8 cellular contexts compared by ENCODE assay signal in the genomic region with DNA sequence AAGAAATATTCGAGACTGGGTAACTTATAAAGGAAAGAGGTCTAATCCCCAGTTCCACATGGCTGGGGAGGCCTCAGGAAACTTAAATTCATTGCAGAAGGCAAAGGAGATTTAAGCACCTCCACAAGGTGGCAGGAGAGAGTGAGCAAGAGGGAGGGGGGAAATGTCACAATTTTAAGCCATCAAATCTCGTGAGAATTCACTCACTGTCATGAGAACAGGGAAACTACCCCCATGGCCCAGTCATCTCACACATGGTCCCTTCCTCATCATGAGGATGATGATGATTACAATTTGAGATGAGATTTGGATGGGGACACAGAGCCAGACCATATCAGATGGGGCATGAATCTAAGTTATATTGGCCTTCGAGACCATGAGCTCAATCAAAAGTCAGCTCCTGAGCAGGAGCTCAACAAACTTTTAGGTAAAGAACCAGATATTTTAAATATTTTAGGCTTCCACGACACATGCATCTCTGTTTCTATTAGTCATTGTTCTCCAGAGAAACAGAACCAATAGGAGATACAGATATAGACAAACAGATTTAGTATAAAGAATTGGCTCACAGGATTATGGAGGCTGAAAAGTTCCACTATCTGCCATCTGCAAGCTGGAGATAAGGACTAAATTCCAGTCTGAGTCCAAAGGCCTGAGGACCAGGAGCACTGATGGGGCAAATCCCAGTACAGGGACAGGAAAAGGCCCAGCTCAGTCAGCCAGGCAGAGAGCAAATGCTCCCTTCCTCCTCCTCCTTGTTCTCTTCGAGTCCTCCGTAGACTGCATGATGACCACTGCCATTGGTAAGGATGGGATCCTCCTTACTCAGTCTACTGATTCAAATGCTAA. TPM values are rescaled to one million over a fixed set of nuclear protein-coding genes. Genes with fewer than 3 reads are reported as not detected.
DNase-seq lines count a peak whose midpoint lies in the region; ATAC-seq and TF ChIP-seq lines count a peak whose summit lies in the region.

No MANE protein-coding gene starts in this region.

- no peaks in the 10 kb centered on the region for H3K36me3 ChIP-seq in kidney epithelial cell (ENCODE audit: control insufficient read depth, insufficient read depth, low read length)

- peaks cover 52% of the 10 kb centered on the region for H3K4me1 Mint-ChIP-seq in activated T-helper 2 cell treated with anti-CD3 and anti-CD28 coated beads, Interferon-gamma antibody, Interleukin-2, Interleukin-4, amounts not matched to agents 10 μg/mL and 5 μg/mL and 100 μg/mL, durations not matched to agents 14 hours and 24 hours and 36 hours (ENCODE audit: low read depth)
- peaks cover 55% of the 10 kb centered on the region for H3K4me1 Mint-ChIP-seq in stimulated activated naive CD8-positive, alpha-beta T cell treated with anti-CD3 and anti-CD28 coated beads, Interleukin-15, amount 100 ng/mL, for 72 hours

- no peaks in the 10 kb centered on the region for H3K27me3 ChIP-seq in kidney epithelial cell (ENCODE audit: control insufficient read depth, insufficient read depth, low read length)

- peak overlapping the region; percentile 72 for H3K27ac Mint-ChIP-seq in activated T-helper 2 cell treated with anti-CD3 and anti-CD28 coated beads, Interferon-gamma antibody, Interleukin-2, Interleukin-4, amounts not matched to agents 10 μg/mL and 5 μg/mL and 100 μg/mL, durations not matched to agents 14 hours and 24 hours and 36 hours
- H3K27ac Mint-ChIP-seq in stimulated activated naive CD8-positive, alpha-beta T cell treated with anti-CD3 and anti-CD28 coated beads, Interleukin-15, amount 100 ng/mL, for 72 hours, result peak overlapping the region; percentile 27 to 90

- no peak overlapping the region for H3K4me3 ChIP-seq in kidney epithelial cell (ENCODE audit: low read depth, low read length)

- H3K27me3 Mint-ChIP-seq in activated T-helper 2 cell treated with anti-CD3 and anti-CD28 coated beads, Interferon-gamma antibody, Interleukin-2, Interleukin-4, amounts not matched to agents 10 μg/mL and 5 μg/mL and 100 μg/mL, durations not matched to agents 14 hours and 24 hours and 36 hours (ENCODE audit: low read depth), result no peaks in the 10 kb centered on the region
- no peaks in the 10 kb centered on the region for H3K27me3 Mint-ChIP-seq in stimulated activated naive CD8-positive, alpha-beta T cell treated with anti-CD3 and anti-CD28 coated beads, Interleukin-15, amount 100 ng/mL, for 72 hours

- DNase-seq in SIG-M5 treated with dmso at 0.1 percent for 504 hours (lab: John Stamatoyannopoulos, UW; ENCODE audit: unreplicated experiment) (peak; percentile 65), SIG-M5 (lab: John Stamatoyannopoulos, UW) (no peak), NCI-H524 treated with DMSO at 0.1 percent for 48 hours (lab: John Stamatoyannopoulos, UW) (peak; percentile 23), kidney epithelial cell (ENCODE audit: low read depth) (no peak), GM03348 (ENCODE audit: low spot score) (no peak)
- peak; percentile 46 for DNase-seq in activated T-helper 2 cell treated with anti-CD3 and anti-CD28 coated beads, Interferon-gamma antibody, Interleukin-2, Interleukin-4, amounts not matched to agents 10 μg/mL and 5 μg/mL and 100 μg/mL, durations not matched to agents 14 hours and 24 hours and 36 hours (ENCODE audit: low spot score)
- peak; percentile 40 to 60 for DNase-seq in stimulated activated naive CD8-positive, alpha-beta T cell treated with anti-CD3 and anti-CD28 coated beads, Interleukin-15, amount 100 ng/mL, for 72 hours

- TF ChIP-seq CTCF in kidney epithelial cell (IDR thresholded peaks at IDR 0.05; ENCODE audit: insufficient read depth, low read length, poor library complexity, severe bottlenecking), result peak; percentile 47

- no peaks in the 10 kb centered on the region for H3K9me3 Mint-ChIP-seq in activated T-helper 2 cell treated with anti-CD3 and anti-CD28 coated beads, Interferon-gamma antibody, Interleukin-2, Interleukin-4, amounts not matched to agents 10 μg/mL and 5 μg/mL and 100 μg/mL, durations not matched to agents 14 hours and 24 hours and 36 hours
- H3K9me3 Mint-ChIP-seq in stimulated activated naive CD8-positive, alpha-beta T cell treated with anti-CD3 and anti-CD28 coated beads, Interleukin-15, amount 100 ng/mL, for 72 hours, result no peaks in the 10 kb centered on the region

- no peak overlapping the region for H3K4me3 Mint-ChIP-seq in activated T-helper 2 cell treated with anti-CD3 and anti-CD28 coated beads, Interferon-gamma antibody, Interleukin-2, Interleukin-4, amounts not matched to agents 10 μg/mL and 5 μg/mL and 100 μg/mL, durations not matched to agents 14 hours and 24 hours and 36 hours (ENCODE audit: low read depth)
- H3K4me3 Mint-ChIP-seq in stimulated activated naive CD8-positive, alpha-beta T cell treated with anti-CD3 and anti-CD28 coated beads, Interleukin-15, amount 100 ng/mL, for 72 hours, result no peak overlapping the region

- intact Hi-C loops in activated T-helper 2 cell treated with anti-CD3 and anti-CD28 coated beads, Interferon-gamma antibody, Interleukin-2, Interleukin-4, amounts not matched to agents 10 μg/mL and 5 μg/mL and 100 μg/mL, durations not matched to agents 14 hours and 24 hours and 36 hours (cut with micrococcal nuclease), result loop anchor here (2.0 kb wide), 2 partner anchors 22 to 34 kb away; no protein-coding TSS in a partner anchor

- ATAC-seq in stimulated activated naive CD8-positive, alpha-beta T cell treated with anti-CD3 and anti-CD28 coated beads, Interleukin-15, amount 100 ng/mL, for 72 hours, result peak; percentile 80
- ATAC-seq in HG03342 (IDR thresholded peaks at IDR 0.05; ENCODE audit: unreplicated experiment), result no peak

- peaks cover 33% of the 10 kb centered on the region for H3K36me3 Mint-ChIP-seq in activated T-helper 2 cell treated with anti-CD3 and anti-CD28 coated beads, Interferon-gamma antibody, Interleukin-2, Interleukin-4, amounts not matched to agents 10 μg/mL and 5 μg/mL and 100 μg/mL, durations not matched to agents 14 hours and 24 hours and 36 hours (ENCODE audit: low read depth)

RNA-seq across cellular contexts. Expression of a gene that starts 24.9 kb away (rescaled TPM):
- total RNA-seq in activated T-helper 2 cell treated with anti-CD3 and anti-CD28 coated beads, Interferon-gamma antibody, Interleukin-2, Interleukin-4, amounts not matched to agents 10 μg/mL and 5 μg/mL and 100 μg/mL, durations not matched to agents 14 hours and 24 hours and 36 hours, result 48.5 and 52.1 TPM in 2 replicates
- 38.1 and 53.9 TPM in 2 replicates for total RNA-seq in kidney epithelial cell

Comparison
In these comparisons a context has a peak if more than half of its experiments do, and no peak if none do; other contexts are left out.
1. DNase-seq: peak in SIG-M5 treated with dmso at 0.1 percent for 504 hours (single experiment), NCI-H524 treated with DMSO at 0.1 percent for 48 hours (single experiment), activated T-helper 2 cell treated with anti-CD3 and anti-CD28 coated beads, Interferon-gamma antibody, Interleukin-2, Interleukin-4, amounts not matched to agents 10 μg/mL and 5 μg/mL and 100 μg/mL, durations not matched to agents 14 hours and 24 hours and 36 hours (single experiment) and stimulated activated naive CD8-positive, alpha-beta T cell treated with anti-CD3 and anti-CD28 coated beads, Interleukin-15, amount 100 ng/mL, for 72 hours (2 of 2); none in SIG-M5 (single experiment), kidney epithelial cell (single experiment) and GM03348 (single experiment).